ENCODE assay signal across 10 cellular contexts in genomic region chr4:55733874-55734437, GRCh38.
A peak's percentile ranks its signal among the peaks of the same experiment; 100 is the strongest.
DNase-seq lines count a peak whose midpoint lies in the region; ATAC-seq and TF ChIP-seq lines count a peak whose summit lies in the region.
"Had no signal": no experiment of that assay in that cellular context is flagged by ENCODE, and none has a peak within 500 bp of the region (broad histone marks: within the 10 kb centered on the region; RNA-seq: fewer than 3 reads in every experiment).

No MANE protein-coding gene starts in this region.

- H2BK15ac ChIP-seq in neuronal stem cell (ENCODE audit: low read length), result no peak overlapping the region

- H4K8ac ChIP-seq in neuronal stem cell (ENCODE audit: low read depth, low read length), result no peak overlapping the region

- H3K23ac ChIP-seq in neuronal stem cell (ENCODE audit: low read depth, low read length, poor library complexity), result no peak overlapping the region

- H3K27me3 ChIP-seq in esophagus (ENCODE audit: control insufficient read depth in 1 of 2, insufficient read depth in 2 of 2, low read length in 2 of 2) (no peaks in the 10 kb centered on the region), prostate gland (replicated peaks; ENCODE audit: insufficient read depth) (no peaks in the 10 kb centered on the region), neuronal stem cell (ENCODE audit: control insufficient read depth in 3 of 3, insufficient read depth in 3 of 3, low read depth in 1 of 3, low read length in 3 of 3) (peaks cover 0 to 3% (median 0%) of the 10 kb centered on the region in 3 experiments)
- H3K27me3 ChIP-seq: gastrocnemius medialis had no signal

- peak; percentile 43 for DNase-seq in HCEC 1CT
- peak; percentile 73 for DNase-seq in RKO (ENCODE audit: low spot score)
- peak; percentile 33 for DNase-seq in prostate gland (ENCODE audit: low spot score)
- no peak for DNase-seq in NCI-H524 treated with DMSO at 0.1 percent for 48 hours (lab: John Stamatoyannopoulos, UW)
- no peak for DNase-seq in activated T-helper 2 cell treated with anti-CD3 and anti-CD28 coated beads, Interferon-gamma antibody, Interleukin-2, Interleukin-4, amounts not matched to agents 10 μg/mL and 5 μg/mL and 100 μg/mL, durations not matched to agents 14 hours and 24 hours and 36 hours (ENCODE audit: low spot score)
- DNase-seq in neuronal stem cell (ENCODE audit: low spot score), result no peak

- no peak overlapping the region for H3K4me2 ChIP-seq in neuronal stem cell (ENCODE audit: insufficient read depth, low read length, poor library complexity, severe bottlenecking)

- H2BK120ac ChIP-seq in neuronal stem cell (ENCODE audit: low read depth, low read length), result no peak overlapping the region

- H3K27ac ChIP-seq in esophagus (ENCODE audit: low read depth in 2 of 2, low read length in 1 of 2), result peak overlapping the region; percentile 84 to 89
- H3K27ac ChIP-seq in prostate gland, result no peak overlapping the region
- no peak overlapping the region for H3K27ac ChIP-seq in neuronal stem cell (replicated peaks; ENCODE audit: low read length)
- H3K27ac ChIP-seq: gastrocnemius medialis, SK-N-MC had no signal

- H4K91ac ChIP-seq in neuronal stem cell (ENCODE audit: low read depth, low read length, poor library complexity), result no peak overlapping the region

- no peak overlapping the region for H2BK12ac ChIP-seq in neuronal stem cell (ENCODE audit: low read length)

- H3K4me3 ChIP-seq in esophagus (ENCODE audit: low read depth in 1 of 2, low read length in 2 of 2), result no peak overlapping the region
- H3K4me3 ChIP-seq in prostate gland, result no peak overlapping the region
- H3K4me3 ChIP-seq in neuronal stem cell (ENCODE audit: low read length in 2 of 2), result no peak overlapping the region
- H3K4me3 ChIP-seq: gastrocnemius medialis, SK-N-MC had no signal

- no peak overlapping the region for H3K4me3 Mint-ChIP-seq in activated T-helper 2 cell treated with anti-CD3 and anti-CD28 coated beads, Interferon-gamma antibody, Interleukin-2, Interleukin-4, amounts not matched to agents 10 μg/mL and 5 μg/mL and 100 μg/mL, durations not matched to agents 14 hours and 24 hours and 36 hours (ENCODE audit: low read depth)

- H3K79me1 ChIP-seq in neuronal stem cell (ENCODE audit: low read depth, low read length), result no peaks in the 10 kb centered on the region

- WGBS in esophagus, 2 donors, result 20 to 30% methylated on average over 2 of the region's 2 CpGs
- WGBS in prostate gland, result 32% methylated on average over 2 of the region's 2 CpGs
- WGBS in neuronal stem cell (ENCODE audit: extremely low coverage in 2 of 2, insufficient read length in 2 of 2, insufficient replicate concordance in 1 of 2), 2 donors, result no CpG with 5 or more reads among the region's 2 CpGs

- H3K36me3 ChIP-seq in esophagus (ENCODE audit: control insufficient read depth in 2 of 2, insufficient read depth in 2 of 2, low read length in 1 of 2), result no peaks in the 10 kb centered on the region
- H3K36me3 ChIP-seq in prostate gland, result no peaks in the 10 kb centered on the region
- H3K36me3 ChIP-seq in neuronal stem cell (replicated peaks in 1 of 2; ENCODE audit: control insufficient read depth in 2 of 2, insufficient read depth in 2 of 2, low read length in 2 of 2), result no peaks in the 10 kb centered on the region
- H3K36me3 ChIP-seq: gastrocnemius medialis had no signal

- intact Hi-C loops in prostate gland (cut with DNase I), result no loop called here
- intact Hi-C loops in activated T-helper 2 cell treated with anti-CD3 and anti-CD28 coated beads, Interferon-gamma antibody, Interleukin-2, Interleukin-4, amounts not matched to agents 10 μg/mL and 5 μg/mL and 100 μg/mL, durations not matched to agents 14 hours and 24 hours and 36 hours (cut with micrococcal nuclease), result no loop called here

- no peak overlapping the region for H3K27ac Mint-ChIP-seq in activated T-helper 2 cell treated with anti-CD3 and anti-CD28 coated beads, Interferon-gamma antibody, Interleukin-2, Interleukin-4, amounts not matched to agents 10 μg/mL and 5 μg/mL and 100 μg/mL, durations not matched to agents 14 hours and 24 hours and 36 hours

- TF ChIP-seq POLR2A in prostate gland (IDR thresholded peaks at IDR 0.05), result no peak

- no peak overlapping the region for H2BK5ac ChIP-seq in neuronal stem cell (ENCODE audit: low read length)

- H2AFZ ChIP-seq in neuronal stem cell (ENCODE audit: low read length), result no peak overlapping the region

- no peaks in the 10 kb centered on the region for H3K9me3 Mint-ChIP-seq in activated T-helper 2 cell treated with anti-CD3 and anti-CD28 coated beads, Interferon-gamma antibody, Interleukin-2, Interleukin-4, amounts not matched to agents 10 μg/mL and 5 μg/mL and 100 μg/mL, durations not matched to agents 14 hours and 24 hours and 36 hours

- H3K4ac ChIP-seq in neuronal stem cell (ENCODE audit: low read length), result no peak overlapping the region

- no peak for TF ChIP-seq CTCF in prostate gland (IDR thresholded peaks at IDR 0.05)

- peaks cover 0 to 3% of the 10 kb centered on the region in 2 donors for H3K4me1 ChIP-seq in esophagus (ENCODE audit: control insufficient read depth in 2 of 2, insufficient read depth in 2 of 2, low read length in 1 of 2)
- H3K4me1 ChIP-seq in prostate gland (replicated peaks), result no peaks in the 10 kb centered on the region
- no peaks in the 10 kb centered on the region for H3K4me1 ChIP-seq in neuronal stem cell (ENCODE audit: control insufficient read depth in 2 of 2, insufficient read depth in 1 of 2, low read depth in 1 of 2, low read length in 2 of 2)
- H3K4me1 ChIP-seq: gastrocnemius medialis had no signal

- no peaks in the 10 kb centered on the region for H3K36me3 Mint-ChIP-seq in activated T-helper 2 cell treated with anti-CD3 and anti-CD28 coated beads, Interferon-gamma antibody, Interleukin-2, Interleukin-4, amounts not matched to agents 10 μg/mL and 5 μg/mL and 100 μg/mL, durations not matched to agents 14 hours and 24 hours and 36 hours (ENCODE audit: low read depth)

- H3K4me1 Mint-ChIP-seq in activated T-helper 2 cell treated with anti-CD3 and anti-CD28 coated beads, Interferon-gamma antibody, Interleukin-2, Interleukin-4, amounts not matched to agents 10 μg/mL and 5 μg/mL and 100 μg/mL, durations not matched to agents 14 hours and 24 hours and 36 hours (ENCODE audit: low read depth), result no peaks in the 10 kb centered on the region

- no peak overlapping the region for H3K14ac ChIP-seq in neuronal stem cell (ENCODE audit: low read length)

- peaks cover 15% of the 10 kb centered on the region for H3K27me3 Mint-ChIP-seq in activated T-helper 2 cell treated with anti-CD3 and anti-CD28 coated beads, Interferon-gamma antibody, Interleukin-2, Interleukin-4, amounts not matched to agents 10 μg/mL and 5 μg/mL and 100 μg/mL, durations not matched to agents 14 hours and 24 hours and 36 hours (ENCODE audit: low read depth)

- ATAC-seq in GM19463 (IDR thresholded peaks at IDR 0.05; ENCODE audit: unreplicated experiment), result no peak
- ATAC-seq: gastrocnemius medialis had no signal

- no peak overlapping the region for H3K18ac ChIP-seq in neuronal stem cell (ENCODE audit: low read length)

- no peak overlapping the region for H2AK5ac ChIP-seq in neuronal stem cell (ENCODE audit: low read depth, low read length)

- no peaks in the 10 kb centered on the region for H3K9me3 ChIP-seq in esophagus (ENCODE audit: control insufficient read depth in 2 of 2, insufficient read depth in 1 of 2, low read depth in 1 of 2, low read length in 1 of 2)
- no peaks in the 10 kb centered on the region for H3K9me3 ChIP-seq in prostate gland
- H3K9me3 ChIP-seq in neuronal stem cell (replicated peaks in 1 of 2; ENCODE audit: control insufficient read depth in 2 of 2, insufficient read depth in 1 of 2, low read depth in 1 of 2, low read length in 2 of 2), result no peaks in the 10 kb centered on the region
- H3K9me3 ChIP-seq: gastrocnemius medialis had no signal

- no peak overlapping the region for H3K9ac ChIP-seq in neuronal stem cell (ENCODE audit: low read depth, low read length, poor library complexity)

Comparison
In these comparisons a context has a peak if more than half of its experiments do, and no peak if none do; other contexts are left out.
1. DNase-seq: peak in HCEC 1CT (single experiment), RKO (single experiment) and prostate gland (single experiment); none in NCI-H524 treated with DMSO at 0.1 percent for 48 hours (single experiment), activated T-helper 2 cell treated with anti-CD3 and anti-CD28 coated beads, Interferon-gamma antibody, Interleukin-2, Interleukin-4, amounts not matched to agents 10 μg/mL and 5 μg/mL and 100 μg/mL, durations not matched to agents 14 hours and 24 hours and 36 hours (single experiment) and neuronal stem cell (single experiment).
2. H3K27ac ChIP-seq: peak in esophagus (2 of 2); none in prostate gland (0 of 2) and neuronal stem cell (single experiment).